Comparison of ENCODE assay signal across 14 cellular contexts in genomic region chr6:148533309-148534107, GRCh38.
A peak's percentile ranks its signal among the peaks of the same experiment; 100 is the strongest.
DNase-seq lines count a peak whose midpoint lies in the region; ATAC-seq and TF ChIP-seq lines count a peak whose summit lies in the region.
"Had no signal": no experiment of that assay in that cellular context is flagged by ENCODE, and none has a peak within 500 bp of the region (broad histone marks: within the 10 kb centered on the region; RNA-seq: fewer than 3 reads in every experiment).

No MANE protein-coding gene starts in this region.

- H3K27me3 ChIP-seq in kidney epithelial cell (ENCODE audit: control insufficient read depth, insufficient read depth, low read length): no peaks in the 10 kb centered on the region
- H3K27me3 ChIP-seq: BLaER1 treated with 17β-estradiol and CSF1 and Interleukin-3, amounts not matched to agents 10 nM and 100 nM had no signal

- H3K27ac ChIP-seq in cingulate gyrus (ENCODE audit: low read depth, low read length): peak overlapping the region; percentile 73
- H3K27ac ChIP-seq: BLaER1 treated with 17β-estradiol and CSF1 and Interleukin-3, amounts not matched to agents 10 nM and 100 nM had no signal

- H3K4me1 Mint-ChIP-seq in HFFc6 (ENCODE audit: low read depth) (peaks cover 96% of the 10 kb centered on the region), T-helper 17 cell (peaks cover 7% of the 10 kb centered on the region)

- H3K9me3 Mint-ChIP-seq in HFFc6: no peaks in the 10 kb centered on the region

- no peak overlapping the region for H3K4me3 ChIP-seq in kidney epithelial cell (ENCODE audit: low read depth, low read length)
- H3K4me3 ChIP-seq: BLaER1 treated with 17β-estradiol and CSF1 and Interleukin-3, amounts not matched to agents 10 nM and 100 nM had no signal

- H3K27ac Mint-ChIP-seq in HFFc6 (peak overlapping the region; percentile 99; the same call in 1 of the 2 replicates), T-helper 17 cell (no peak overlapping the region)

- H3K36me3 ChIP-seq in kidney epithelial cell (ENCODE audit: control insufficient read depth, insufficient read depth, low read length): peaks cover 2% of the 10 kb centered on the region

- ATAC-seq in T-helper 17 cell (no peak), Right ventricle myocardium superior (ENCODE audit: poor library complexity) (no peak)
- ATAC-seq: PC-3 had no signal

- intact Hi-C loops in Right ventricle myocardium superior (cut with DNase I): no loop called here

- no peaks in the 10 kb centered on the region for H3K9me3 ChIP-seq in T-helper 17 cell (ENCODE audit: control insufficient read depth, low read length, poor library complexity, severe bottlenecking)
- H3K9me3 ChIP-seq: BLaER1 treated with 17β-estradiol and CSF1 and Interleukin-3, amounts not matched to agents 10 nM and 100 nM had no signal

- TF ChIP-seq CTCF in HFFc6 (IDR thresholded peaks at IDR 0.05) (peak; percentile 25; the same call in 1 of the 2 replicates), kidney epithelial cell (IDR thresholded peaks at IDR 0.05; ENCODE audit: insufficient read depth, low read length, poor library complexity, severe bottlenecking) (peak; percentile 1)

- H3K4me3 Mint-ChIP-seq in HFFc6: no peak overlapping the region
- H3K4me3 Mint-ChIP-seq in T-helper 17 cell: no peak overlapping the region

- peaks cover 8% of the 10 kb centered on the region for H3K27me3 Mint-ChIP-seq in HFFc6 (ENCODE audit: insufficient read depth)
- H3K27me3 Mint-ChIP-seq in T-helper 17 cell: peaks cover 22% of the 10 kb centered on the region

- H3K36me3 Mint-ChIP-seq in HFFc6 (ENCODE audit: low read depth) (peaks cover 78% of the 10 kb centered on the region), T-helper 17 cell (ENCODE audit: low read depth) (peaks cover 3% of the 10 kb centered on the region)

- DNase-seq in HFFc6 (no peak), kidney epithelial cell (ENCODE audit: low read depth) (no peak), T-helper 17 cell (no peak), COLO668 (lab: John Stamatoyannopoulos, UW; ENCODE audit: unreplicated experiment) (no peak), Right ventricle myocardium superior (no peak)
- no peak for DNase-seq in stimulated activated CD4-positive, alpha-beta T cell treated with anti-CD3 and anti-CD28 coated beads, Interleukin-4, amount 100 ng/mL, for 24 hours
- DNase-seq: DMS 273 treated with DMSO at 0.1 percent for 48 hours, EL, HCEC 1CT, NCI-H1092 treated with DMSO at 0.1 percent for 48 hours, NCI-H1694 treated with DMSO at 0.1 percent for 48 hours, PC-3 had no signal
